8 cellular contexts compared by ENCODE assay signal in genomic region chr2:6865346-6866238, GRCh38.
DNase-seq lines count a peak whose midpoint lies in the region; FAIRE-seq and TF ChIP-seq lines count a peak whose summit lies in the region.

Gene CMPK2 (minus strand): TSS chr2:6865907. CDS start chr2:6865696, 211 bp downstream.

- DNase-seq in H54 (ENCODE audit: insufficient read length, low spot score) (peak; percentile 34), UCSD-AML1 (lab: John Stamatoyannopoulos, UW; ENCODE audit: unreplicated experiment) (peak; percentile 85), brain microvascular endothelial cell (no peak), inferior parietal cortex (ENCODE audit: extremely low spot score) (peak; percentile 53), HTR-8/SVneo (ENCODE audit: insufficient read length, low spot score) (no peak)
- peak; percentile 59 to 62 for DNase-seq in stimulated activated CD4-positive, alpha-beta T cell treated with anti-CD3 and anti-CD28 coated beads, Interleukin-15, amount 100 ng/mL, for 48 hours (ENCODE audit: low read depth in 2 of 2)

- peak within 1 kb of the TSS; percentile 93 for H3K4me2 ChIP-seq in Loucy (ENCODE audit: low read depth, low read length, poor library complexity, severe bottlenecking)

- H3K27me3 ChIP-seq in Loucy (ENCODE audit: insufficient read depth, low read length, poor library complexity, severe bottlenecking), result no peaks in the 10 kb centered on the region
- no peaks in the 10 kb centered on the region for H3K27me3 ChIP-seq in brain microvascular endothelial cell (replicated peaks)

- H3K4me1 ChIP-seq in Loucy (ENCODE audit: insufficient read depth, low read length, poor library complexity, severe bottlenecking), result peaks cover 59% of the 10 kb centered on the region

- H3K9me3 ChIP-seq in Loucy (ENCODE audit: insufficient read depth, low read depth, low read length), result peaks cover 4% of the 10 kb centered on the region; the same call in 1 of the 2 replicates

- TF ChIP-seq CTCF in GM12874 (IDR thresholded peaks at IDR 0.05; ENCODE audit: insufficient read depth, low read depth, low read length) (peak; percentile 57), Loucy (conservative IDR thresholded peaks at IDR 0.05; ENCODE audit: low read length) (peak; percentile 39), brain microvascular endothelial cell (IDR thresholded peaks at IDR 0.05; ENCODE audit: low read depth, low read length, missing control alignments) (peak; percentile 6)

- H4K20me1 ChIP-seq in Loucy (ENCODE audit: insufficient read depth, low read length, poor library complexity, severe bottlenecking), result no peaks in the 10 kb centered on the region

- H3K9ac ChIP-seq in Loucy (ENCODE audit: low read depth, low read length, poor library complexity, severe bottlenecking), result peak within 1 kb of the TSS; percentile 89

- no peaks in the 10 kb centered on the region for H3K9me2 ChIP-seq in Loucy (replicated peaks; ENCODE audit: low read depth, low read length)

- peak within 1 kb of the TSS; percentile 86 for H3K4me3 ChIP-seq in Loucy (ENCODE audit: low read length, poor library complexity, severe bottlenecking)
- peak within 1 kb of the TSS; percentile 64 for H3K4me3 ChIP-seq in brain microvascular endothelial cell (ENCODE audit: low read depth, low read length)

- FAIRE-seq in H54 (lab: Jason Lieb, UNC) (no peak), HTR-8/SVneo (lab: Jason Lieb, UNC) (no peak)

- H3F3A ChIP-seq in Loucy (ENCODE audit: low read depth), result no peaks in the 10 kb centered on the region

- in situ Hi-C loops in brain microvascular endothelial cell (cut with HindIII; ENCODE audit: low pct_ligation_motif_present, low sequenced_read_pairs), result no loop called here

- peaks cover 46% of the 10 kb centered on the region for H3K79me2 ChIP-seq in Loucy (ENCODE audit: insufficient read depth, low read length)

- no peak for TF ChIP-seq POLR2A in H54 (IDR thresholded peaks at IDR 0.05; ENCODE audit: low read depth, low read length)

- peak within 1 kb of the TSS; percentile 90 for H2AFZ ChIP-seq in Loucy (ENCODE audit: low read length)

- H3K36me3 ChIP-seq in Loucy (ENCODE audit: insufficient read depth, low read length), result peaks cover 6% of the 10 kb centered on the region; the same call in 1 of the 2 replicates
- no peaks in the 10 kb centered on the region for H3K36me3 ChIP-seq in brain microvascular endothelial cell (replicated peaks)

- H3K27ac ChIP-seq in brain microvascular endothelial cell, result no peak within 1 kb of the TSS

Comparison
In these comparisons a context has a peak if more than half of its experiments do, and no peak if none do; other contexts are left out.
1. CTCF ChIP-seq: peak in every context shown above with its lines; median percentile 57 in GM12874; 39 in Loucy; 6 in brain microvascular endothelial cell.
2. DNase-seq: peak in H54 (single experiment), UCSD-AML1 (single experiment), inferior parietal cortex (single experiment) and stimulated activated CD4-positive, alpha-beta T cell treated with anti-CD3 and anti-CD28 coated beads, Interleukin-15, amount 100 ng/mL, for 48 hours (2 of 2); none in brain microvascular endothelial cell (single experiment) and HTR-8/SVneo (single experiment).